In genomic region chr4:135777386-135777785, GRCh38 we compare ENCODE assay signal across 26 cellular contexts.
A peak's percentile ranks its signal among the peaks of the same experiment; 100 is the strongest.
DNase-seq lines count a peak whose midpoint lies in the region; ATAC-seq, FAIRE-seq and TF ChIP-seq lines count a peak whose summit lies in the region.
"Had no signal": no experiment of that assay in that cellular context is flagged by ENCODE, and none has a peak within 500 bp of the region (broad histone marks: within the 10 kb centered on the region; RNA-seq: fewer than 3 reads in every experiment).

No MANE protein-coding gene starts in this region.

- H3K36me3 ChIP-seq in SJCRH30 (no peaks in the 10 kb centered on the region), pancreas (no peaks in the 10 kb centered on the region)
- H3K36me3 ChIP-seq: HAP-1 had no signal

- no peak for ATAC-seq in pancreas
- no peak for ATAC-seq in HG03469 (IDR thresholded peaks at IDR 0.05; ENCODE audit: unreplicated experiment)
- ATAC-seq in GM18868 (IDR thresholded peaks at IDR 0.05; ENCODE audit: unreplicated experiment): no peak
- ATAC-seq: CD8-positive, alpha-beta T cell; GM23338; T-helper 17 cell had no signal

- peak; percentile 6 for DNase-seq in DMS53 (lab: John Stamatoyannopoulos, UW)
- no peak for DNase-seq in DMS53 treated with DMSO at 0.1 percent for 48 hours (lab: John Stamatoyannopoulos, UW; ENCODE audit: unreplicated experiment)
- DNase-seq in LHCN-M2 (ENCODE audit: low read depth): peak; percentile 61
- DNase-seq in SJCRH30: peak; percentile 10 to 61
- peak; percentile 1 for DNase-seq in non-pigmented ciliary epithelial cell (ENCODE audit: low read depth)
- DNase-seq in pancreas: no peak
- DNase-seq: 8988T; C1 segment of cervical spinal cord; Calu3; CD8-positive, alpha-beta T cell; DMS79; KG1; NCI-H1105 treated with DMSO at 0.1 percent for 48 hours; NCI-H2081 treated with DMSO at 0.1 percent for 48 hours; NCI-H2227 treated with DMSO at 0.1 percent for 48 hours; PC-9; RPMI8226; SHP77; SW 1271; T-helper 17 cell had no signal

- TF ChIP-seq CTCF in pancreas (IDR thresholded peaks at IDR 0.05): no peak

- intact Hi-C loops in pancreas (cut with DNase I): no loop called here

- no peak overlapping the region for H3K4me3 ChIP-seq in SJCRH30
- H3K4me3 ChIP-seq in pancreas: no peak overlapping the region
- H3K4me3 ChIP-seq: GM23338, HAP-1, PC-9, SK-N-MC had no signal

- peaks cover 17% of the 10 kb centered on the region for H3K4me1 ChIP-seq in SJCRH30
- H3K4me1 ChIP-seq in pancreas: no peaks in the 10 kb centered on the region
- H3K4me1 ChIP-seq: HAP-1 had no signal

- WGBS in pancreas, 2 donors: 71 to 79% methylated on average over 1 of the region's 1 CpG

- H3K27ac ChIP-seq in SJCRH30: no peak overlapping the region
- H3K27ac ChIP-seq in pancreas: no peak overlapping the region
- H3K27ac ChIP-seq: PC-9, SK-N-MC had no signal

- H3K27me3 ChIP-seq in SJCRH30 (no peaks in the 10 kb centered on the region), pancreas (no peaks in the 10 kb centered on the region)

- FAIRE-seq in pancreas (lab: Jason Lieb, UNC): no peak
- FAIRE-seq: HTR-8/SVneo had no signal

- H3K9me3 ChIP-seq in SJCRH30 (replicated peaks) (no peaks in the 10 kb centered on the region), pancreas (no peaks in the 10 kb centered on the region)
- H3K9me3 ChIP-seq: HAP-1 had no signal

Comparison
In these comparisons a context has a peak if more than half of its experiments do, and no peak if none do; other contexts are left out.
1. DNase-seq: peak in DMS53 (single experiment), LHCN-M2 (single experiment), SJCRH30 (2 of 2) and non-pigmented ciliary epithelial cell (single experiment); none in DMS53 treated with DMSO at 0.1 percent for 48 hours (single experiment) and pancreas (0 of 6).